Comparison of ENCODE assay signal across 17 cellular contexts in the genomic region with DNA sequence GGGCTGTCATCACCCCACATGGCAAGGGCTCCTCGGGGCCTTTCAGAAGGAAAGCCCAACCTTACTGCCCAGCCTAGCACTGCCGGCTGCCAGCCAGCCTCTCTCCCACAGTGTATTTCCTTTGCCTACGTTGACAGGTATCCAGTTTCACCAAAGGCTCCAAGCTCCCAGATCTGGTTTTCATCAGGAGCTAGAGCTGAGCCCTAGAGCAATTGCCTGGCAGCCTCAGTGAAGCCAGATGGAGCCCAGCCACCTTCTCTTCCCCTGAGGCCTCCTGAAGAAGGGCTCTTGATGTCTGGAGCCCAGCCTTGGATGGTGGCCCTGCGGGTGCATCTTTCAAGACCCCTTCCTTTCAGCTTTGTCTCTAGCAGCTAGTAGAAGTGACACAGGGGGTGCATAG. TPM values are rescaled to one million over a fixed set of nuclear protein-coding genes. Genes with fewer than 3 reads are reported as not detected.
DNase-seq lines count a peak whose midpoint lies in the region; ATAC-seq and TF ChIP-seq lines count a peak whose summit lies in the region.
"Had no signal": no experiment of that assay in that cellular context is flagged by ENCODE, and none has a peak within 500 bp of the region (broad histone marks: within the 10 kb centered on the region; RNA-seq: fewer than 3 reads in every experiment).

No MANE protein-coding gene starts in this region.

- H3K4me1 ChIP-seq in HEK293 (ENCODE audit: control insufficient read depth, insufficient read depth, low read length), result no peaks in the 10 kb centered on the region
- H3K4me1 ChIP-seq: right lobe of liver, uterus had no signal

- H3K36me3 ChIP-seq in HEK293 (ENCODE audit: control insufficient read depth in 2 of 2, insufficient read depth in 1 of 2, low read length in 2 of 2), result no peaks in the 10 kb centered on the region
- H3K36me3 ChIP-seq: BLaER1 treated with 17β-estradiol and CSF1 and Interleukin-3, amounts not matched to agents 10 nM and 100 nM; right lobe of liver; uterus had no signal

- POLR2A ChIA-PET in HEK293 (lab: Yijun Ruan, JAX), result no interaction called here

- CTCF ChIA-PET in HEK293 (lab: Yijun Ruan, JAX), result interaction anchor here (1.1 kb wide), 1 partner anchor 43 kb away, joined by 3 read pairs; no protein-coding TSS in a partner anchor

- TF ChIP-seq CTCF in HEK293 (tag by site-specific recombination; IDR thresholded peaks at IDR 0.05), result no peak
- no peak for TF ChIP-seq CTCF in foreskin fibroblast (IDR thresholded peaks at IDR 0.05; ENCODE audit: low read depth, low read length)

- ATAC-seq in HG03097 (IDR thresholded peaks at IDR 0.05; ENCODE audit: low FRiP score, unreplicated experiment) (no peak), GM19397 (IDR thresholded peaks at IDR 0.05; ENCODE audit: unreplicated experiment) (no peak)
- ATAC-seq: effector memory CD8-positive, alpha-beta T cell; right lobe of liver had no signal

- H3K9me3 ChIP-seq in HEK293 (ENCODE audit: control insufficient read depth, insufficient read depth, low read depth, low read length), result no peaks in the 10 kb centered on the region
- H3K9me3 ChIP-seq: BLaER1 treated with 17β-estradiol and CSF1 and Interleukin-3, amounts not matched to agents 10 nM and 100 nM; right lobe of liver; uterus had no signal

- DNase-seq in NCI-H69 (lab: John Stamatoyannopoulos, UW), result peak; percentile 42
- peak; percentile 14 to 72 for DNase-seq in foreskin fibroblast
- peak; percentile 58 for DNase-seq in posterior vena cava (ENCODE audit: low spot score)
- no peak for DNase-seq in GDM1 (lab: John Stamatoyannopoulos, UW)
- DNase-seq in NOMO-1 (lab: John Stamatoyannopoulos, UW; ENCODE audit: unreplicated experiment in 2 of 2), result no peak
- DNase-seq: activated CD8-positive, alpha-beta memory T cell treated with anti-CD3 and anti-CD28 coated beads for 24 hours; effector memory CD8-positive, alpha-beta T cell; NCI-H1417 treated with DMSO at 0.1 percent for 48 hours; NCI-H774; right lobe of liver; stimulated activated naive CD4-positive, alpha-beta T cell; uterus had no signal

- intact Hi-C loops in posterior vena cava (cut with DNase I), result no loop called here

- no peak overlapping the region for H3K4me3 ChIP-seq in HEK293 (ENCODE audit: low read depth, low read length)
- H3K4me3 ChIP-seq in foreskin fibroblast (ENCODE audit: low read depth in 1 of 2, low read length in 2 of 2), result no peak overlapping the region
- H3K4me3 ChIP-seq: BLaER1 treated with 17β-estradiol and CSF1 and Interleukin-3, amounts not matched to agents 10 nM and 100 nM; right lobe of liver; uterus had no signal

- H3K27ac ChIP-seq in HEK293 (ENCODE audit: extremely low read depth, low read depth, low read length), result no peak overlapping the region
- H3K27ac ChIP-seq: right lobe of liver, uterus had no signal

TF ChIP-seq in HEK293, 187 proteins besides CTCF, POLR2A, EP300 and RAD21:
- TF ChIP-seq, protein P1, sequence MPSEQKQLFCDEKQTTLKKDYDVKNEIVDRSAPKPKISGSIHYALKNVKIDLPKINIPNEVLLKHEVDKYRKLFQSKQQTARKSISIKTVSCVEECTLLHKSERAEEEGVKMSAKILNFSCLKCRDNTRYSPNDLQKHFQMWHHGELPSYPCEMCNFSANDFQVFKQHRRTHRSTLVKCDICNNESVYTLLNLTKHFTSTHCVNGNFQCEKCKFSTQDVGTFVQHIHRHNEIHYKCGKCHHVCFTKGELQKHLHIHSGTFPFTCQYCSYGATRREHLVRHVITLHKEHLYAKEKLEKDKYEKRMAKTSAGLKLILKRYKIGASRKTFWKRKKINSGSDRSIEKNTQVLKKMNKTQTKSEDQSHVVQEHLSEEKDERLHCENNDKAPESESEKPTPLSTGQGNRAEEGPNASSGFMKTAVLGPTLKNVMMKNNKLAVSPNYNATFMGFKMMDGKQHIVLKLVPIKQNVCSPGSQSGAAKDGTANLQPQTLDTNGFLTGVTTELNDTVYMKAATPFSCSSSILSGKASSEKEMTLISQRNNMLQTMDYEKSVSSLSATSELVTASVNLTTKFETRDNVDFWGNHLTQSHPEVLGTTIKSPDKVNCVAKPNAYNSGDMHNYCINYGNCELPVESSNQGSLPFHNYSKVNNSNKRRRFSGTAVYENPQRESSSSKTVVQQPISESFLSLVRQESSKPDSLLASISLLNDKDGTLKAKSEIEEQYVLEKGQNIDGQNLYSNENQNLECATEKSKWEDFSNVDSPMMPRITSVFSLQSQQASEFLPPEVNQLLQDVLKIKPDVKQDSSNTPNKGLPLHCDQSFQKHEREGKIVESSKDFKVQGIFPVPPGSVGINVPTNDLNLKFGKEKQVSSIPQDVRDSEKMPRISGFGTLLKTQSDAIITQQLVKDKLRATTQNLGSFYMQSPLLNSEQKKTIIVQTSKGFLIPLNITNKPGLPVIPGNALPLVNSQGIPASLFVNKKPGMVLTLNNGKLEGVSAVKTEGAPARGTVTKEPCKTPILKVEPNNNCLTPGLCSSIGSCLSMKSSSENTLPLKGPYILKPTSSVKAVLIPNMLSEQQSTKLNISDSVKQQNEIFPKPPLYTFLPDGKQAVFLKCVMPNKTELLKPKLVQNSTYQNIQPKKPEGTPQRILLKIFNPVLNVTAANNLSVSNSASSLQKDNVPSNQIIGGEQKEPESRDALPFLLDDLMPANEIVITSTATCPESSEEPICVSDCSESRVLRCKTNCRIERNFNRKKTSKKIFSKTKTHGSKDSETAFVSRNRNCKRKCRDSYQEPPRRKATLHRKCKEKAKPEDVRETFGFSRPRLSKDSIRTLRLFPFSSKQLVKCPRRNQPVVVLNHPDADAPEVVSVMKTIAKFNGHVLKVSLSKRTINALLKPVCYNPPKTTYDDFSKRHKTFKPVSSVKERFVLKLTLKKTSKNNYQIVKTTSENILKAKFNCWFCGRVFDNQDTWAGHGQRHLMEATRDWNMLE (tag by site-specific recombination; conservative IDR thresholded peaks at IDR 0.05; ENCODE audit: low read depth), result no peak
- TF ChIP-seq ZNF529 (tag by site-specific recombination; IDR thresholded peaks at IDR 0.05; ENCODE audit: insufficient replicate concordance) (no peak), ZNF530 (tag by site-specific recombination; IDR thresholded peaks at IDR 0.05; ENCODE audit: low read depth) (no peak), ZNF548 (tag by site-specific recombination; IDR thresholded peaks at IDR 0.05) (peak; percentile 57; the same call in 1 of the 2 replicates), GLIS1 (tag by site-specific recombination; IDR thresholded peaks at IDR 0.05) (peak; percentile 15; the same call in 1 of the 2 replicates), ZBTB17 (tag by site-specific recombination; IDR thresholded peaks at IDR 0.05) (peak; percentile 61), ZNF311 (tag by site-specific recombination; IDR thresholded peaks at IDR 0.05; ENCODE audit: borderline replicate concordance) (no peak), ZNF658 (tag by site-specific recombination; IDR thresholded peaks at IDR 0.05) (no peak)
- TF ChIP-seq, protein P2, sequence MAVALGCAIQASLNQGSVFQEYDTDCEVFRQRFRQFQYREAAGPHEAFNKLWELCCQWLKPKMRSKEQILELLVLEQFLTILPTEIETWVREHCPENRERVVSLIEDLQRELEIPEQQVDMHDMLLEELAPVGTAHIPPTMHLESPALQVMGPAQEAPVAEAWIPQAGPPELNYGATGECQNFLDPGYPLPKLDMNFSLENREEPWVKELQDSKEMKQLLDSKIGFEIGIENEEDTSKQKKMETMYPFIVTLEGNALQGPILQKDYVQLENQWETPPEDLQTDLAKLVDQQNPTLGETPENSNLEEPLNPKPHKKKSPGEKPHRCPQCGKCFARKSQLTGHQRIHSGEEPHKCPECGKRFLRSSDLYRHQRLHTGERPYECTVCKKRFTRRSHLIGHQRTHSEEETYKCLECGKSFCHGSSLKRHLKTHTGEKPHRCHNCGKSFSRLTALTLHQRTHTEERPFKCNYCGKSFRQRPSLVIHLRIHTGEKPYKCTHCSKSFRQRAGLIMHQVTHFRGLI (tag by site-specific recombination; IDR thresholded peaks at IDR 0.05), result peak; percentile 98
- TF ChIP-seq, protein P3, sequence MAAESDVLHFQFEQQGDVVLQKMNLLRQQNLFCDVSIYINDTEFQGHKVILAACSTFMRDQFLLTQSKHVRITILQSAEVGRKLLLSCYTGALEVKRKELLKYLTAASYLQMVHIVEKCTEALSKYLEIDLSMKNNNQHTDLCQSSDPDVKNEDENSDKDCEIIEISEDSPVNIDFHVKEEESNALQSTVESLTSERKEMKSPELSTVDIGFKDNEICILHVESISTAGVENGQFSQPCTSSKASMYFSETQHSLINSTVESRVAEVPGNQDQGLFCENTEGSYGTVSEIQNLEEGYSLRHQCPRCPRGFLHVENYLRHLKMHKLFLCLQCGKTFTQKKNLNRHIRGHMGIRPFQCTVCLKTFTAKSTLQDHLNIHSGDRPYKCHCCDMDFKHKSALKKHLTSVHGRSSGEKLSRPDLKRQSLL (tag by site-specific recombination; IDR thresholded peaks at IDR 0.05), result peak; percentile 91; the same call in 1 of the 2 replicates

RNA-seq across cellular contexts. Expression of a gene that starts 20.3 kb away (rescaled TPM):
- not detected for total RNA-seq in posterior vena cava
- total RNA-seq: liver, right lobe of liver had no signal

Comparison
In these comparisons a context has a peak if more than half of its experiments do, and no peak if none do; other contexts are left out.
1. DNase-seq: peak in NCI-H69 (single experiment), foreskin fibroblast (2 of 2) and posterior vena cava (single experiment); none in GDM1 (single experiment) and NOMO-1 (0 of 2).